In genomic region chr22:20904008-20904979, GRCh38 we compare ENCODE assay signal across 1 cellular context.
TF ChIP-seq lines count a peak whose summit lies in the region.

No MANE protein-coding gene starts in this region.

TF ChIP-seq in K562, 482 proteins besides CTCF, POLR2A, EP300 and RAD21 (continued from another document):
- TF ChIP-seq DLX4 (CRISPR knock-in tag; IDR thresholded peaks at IDR 0.05) (0 out of 2 replicates have a peak, but pooled peaks have one; percentile 11), KLF10 (CRISPR knock-in tag; IDR thresholded peaks at IDR 0.05) (no peak; the same call in 1 of the 2 replicates), FOXO4 (CRISPR knock-in tag; IDR thresholded peaks at IDR 0.05) (no peak), IRF2 (CRISPR knock-in tag; IDR thresholded peaks at IDR 0.05) (no peak), CHAMP1 (IDR thresholded peaks at IDR 0.05) (no peak), ZNF174 (CRISPR knock-in tag; IDR thresholded peaks at IDR 0.05) (no peak), NR3C1 (CRISPR knock-in tag; IDR thresholded peaks at IDR 0.05) (no peak), SNRNP70 (optimal IDR thresholded peaks at IDR 0.05; ENCODE audit: low read depth, low read length) (no peak), SFPQ (IDR thresholded peaks at IDR 0.05; ENCODE audit: low read depth, low read length) (no peak), PREB (CRISPR knock-in tag; IDR thresholded peaks at IDR 0.05) (no peak), MED1 (CRISPR knock-in tag; IDR thresholded peaks at IDR 0.05; ENCODE audit: borderline replicate concordance) (no peak; the same call in 1 of the 2 replicates), MAFK (IDR thresholded peaks at IDR 0.05; ENCODE audit: low read length) (peak; percentile 21; the same call in 1 of the 2 replicates), ZBTB43 (CRISPR knock-in tag; IDR thresholded peaks at IDR 0.05) (no peak)
